In the genomic region with DNA sequence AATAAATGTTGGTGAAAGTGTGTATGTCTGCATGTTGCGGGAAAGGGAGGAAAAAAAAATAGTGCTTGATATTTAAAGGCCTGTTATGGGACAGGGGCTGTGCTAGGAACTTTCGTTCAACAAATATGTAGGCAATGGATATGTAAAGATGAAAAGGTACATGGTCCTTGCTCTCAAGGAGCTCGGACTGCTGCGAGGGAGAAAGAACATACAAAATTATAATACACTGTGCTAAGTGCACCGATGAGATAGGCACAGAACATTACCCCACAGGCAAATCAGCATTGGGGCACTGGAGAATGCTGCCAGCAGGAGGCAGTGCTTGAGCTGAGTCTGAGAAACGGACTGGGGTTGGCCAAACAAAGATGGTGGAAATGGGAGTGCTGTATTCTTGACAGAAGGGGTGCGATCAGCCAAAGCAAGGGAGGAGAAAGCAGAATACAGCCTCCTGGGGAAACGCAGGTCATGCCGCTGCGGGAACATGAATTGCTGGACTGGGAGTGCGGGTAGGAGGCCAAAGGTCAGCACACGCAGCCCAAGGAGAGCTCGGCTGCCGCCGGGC, we compare ENCODE assay signal across 8 cellular contexts. TPM values are rescaled to one million over a fixed set of nuclear protein-coding genes. Genes with fewer than 3 reads are reported as not detected.
A peak's percentile ranks its signal among the peaks of the same experiment; 100 is the strongest.
DNase-seq lines count a peak whose midpoint lies in the region; ATAC-seq and TF ChIP-seq lines count a peak whose summit lies in the region.

No MANE protein-coding gene starts in this region.

- H3K27me3 ChIP-seq in DND-41 (ENCODE audit: insufficient read depth, low read length, poor library complexity): no peaks in the 10 kb centered on the region
- no peaks in the 10 kb centered on the region for H3K27me3 ChIP-seq in suprapubic skin

- ATAC-seq in DND-41 (ENCODE audit: insufficient read depth, low read depth) (peak; percentile 71), GM21717 (IDR thresholded peaks at IDR 0.05; ENCODE audit: unreplicated experiment) (peak; percentile 75)

- H3K9me3 ChIP-seq in DND-41 (ENCODE audit: insufficient read depth, low read length, severe bottlenecking) (no peaks in the 10 kb centered on the region), suprapubic skin (no peaks in the 10 kb centered on the region)

- peak overlapping the region; percentile 92 for H2AFZ ChIP-seq in DND-41 (ENCODE audit: low read depth, low read length)

- peaks cover 35% of the 10 kb centered on the region for H3K79me2 ChIP-seq in DND-41 (ENCODE audit: insufficient read depth, low read length)

- H3K27ac ChIP-seq in DND-41 (ENCODE audit: low read length) (peak overlapping the region; percentile 77), suprapubic skin (peak overlapping the region; percentile 91)

- H3K4me3 ChIP-seq in DND-41 (ENCODE audit: low read depth in 1 of 2, low read length in 2 of 2): peak overlapping the region; percentile 59 to 91; a peak in 3 of 4 replicates
- peak overlapping the region; percentile 99 for H3K4me3 ChIP-seq in Jurkat, Clone E6-1 (ENCODE audit: low read length)
- peak overlapping the region; percentile 95 for H3K4me3 ChIP-seq in suprapubic skin

- peak; percentile 80 for DNase-seq in DND-41
- DNase-seq in Jurkat, Clone E6-1 (ENCODE audit: low read depth, low spot score): peak; percentile 82
- peak; percentile 29 for DNase-seq in SHP77 treated with DMSO at 0.1 percent for 48 hours (lab: John Stamatoyannopoulos, UW)
- DNase-seq in activated naive CD4-positive, alpha-beta T cell treated with Interleukin-2 at 50 U/mL for 16 hours: peak; percentile 84
- peak; percentile 69 for DNase-seq in globus pallidus (ENCODE audit: low spot score)
- peak in 53 of 56 donors; percentile 3 to 87 (median 55) for DNase-seq in nucleus accumbens (lab: John Stamatoyannopoulos, UW)
- peak in 1 of 2 donors; percentile 79 for DNase-seq in suprapubic skin (ENCODE audit: low spot score in 2 of 2)

- H4K20me1 ChIP-seq in DND-41 (ENCODE audit: insufficient read depth, low read length): no peaks in the 10 kb centered on the region

- peak overlapping the region; percentile 66 for H3K4me2 ChIP-seq in DND-41 (ENCODE audit: insufficient read depth, low read length)

- peak overlapping the region; percentile 79 for H3K9ac ChIP-seq in DND-41 (ENCODE audit: low read depth, low read length)

- H3K4me1 ChIP-seq in DND-41 (ENCODE audit: insufficient read depth, low read length): peaks cover 40% of the 10 kb centered on the region
- H3K4me1 ChIP-seq in suprapubic skin: peaks cover 35% of the 10 kb centered on the region

- 10% methylated on average over 12 of the region's 15 CpGs for WGBS in suprapubic skin

- TF ChIP-seq CTCF in DND-41 (IDR thresholded peaks at IDR 0.05; ENCODE audit: borderline replicate concordance, extremely low read depth, low read length, poor library complexity, severe bottlenecking): peak; percentile 88
- TF ChIP-seq CTCF in suprapubic skin (IDR thresholded peaks at IDR 0.05): peak; percentile 29 to 74

- TF ChIP-seq POLR2A in suprapubic skin (IDR thresholded peaks at IDR 0.05): no peak

- H3K36me3 ChIP-seq in DND-41 (ENCODE audit: insufficient read depth, low read length) (peaks cover 37% of the 10 kb centered on the region), suprapubic skin (peaks cover 34% of the 10 kb centered on the region)

- no peak for TF ChIP-seq EP300 in suprapubic skin (IDR thresholded peaks at IDR 0.05)

RNA-seq across cellular contexts. Expression of a gene that starts 0.6 kb away (rescaled TPM):
- polyA plus RNA-seq in Jurkat, Clone E6-1 (2012; ENCODE audit: insufficient read depth, insufficient read length): 37.0 TPM
- total RNA-seq in suprapubic skin: 10 to 100 TPM; 18.7 to 37.2 (median 22.9) TPM

RNA-seq across cellular contexts. Expression of a gene that starts 24.8 kb away (rescaled TPM):
- polyA plus RNA-seq in Jurkat, Clone E6-1 (2012; ENCODE audit: insufficient read depth, insufficient read length): 34.7 TPM
- 10 to 100 TPM; 15.9 to 37.0 (median 22.1) TPM for total RNA-seq in suprapubic skin

RNA-seq across cellular contexts. Expression of a gene that starts 56.3 kb away (rescaled TPM):
- polyA plus RNA-seq in Jurkat, Clone E6-1 (2012; ENCODE audit: insufficient read depth, insufficient read length): 51.5 TPM
- 10 to 100 TPM; 43.9 to 54.3 (median 50.0) TPM for total RNA-seq in suprapubic skin

RNA-seq across cellular contexts. Expression of a gene that starts 58.3 kb away (rescaled TPM):
- polyA plus RNA-seq in Jurkat, Clone E6-1 (2012; ENCODE audit: insufficient read depth, insufficient read length): 32.2 TPM
- 100 to 1,000 TPM in 2 of 4 donors, 10 to 100 TPM in 2; 81.4 to 120 (median 99.2) TPM for total RNA-seq in suprapubic skin
